In the genomic region with DNA sequence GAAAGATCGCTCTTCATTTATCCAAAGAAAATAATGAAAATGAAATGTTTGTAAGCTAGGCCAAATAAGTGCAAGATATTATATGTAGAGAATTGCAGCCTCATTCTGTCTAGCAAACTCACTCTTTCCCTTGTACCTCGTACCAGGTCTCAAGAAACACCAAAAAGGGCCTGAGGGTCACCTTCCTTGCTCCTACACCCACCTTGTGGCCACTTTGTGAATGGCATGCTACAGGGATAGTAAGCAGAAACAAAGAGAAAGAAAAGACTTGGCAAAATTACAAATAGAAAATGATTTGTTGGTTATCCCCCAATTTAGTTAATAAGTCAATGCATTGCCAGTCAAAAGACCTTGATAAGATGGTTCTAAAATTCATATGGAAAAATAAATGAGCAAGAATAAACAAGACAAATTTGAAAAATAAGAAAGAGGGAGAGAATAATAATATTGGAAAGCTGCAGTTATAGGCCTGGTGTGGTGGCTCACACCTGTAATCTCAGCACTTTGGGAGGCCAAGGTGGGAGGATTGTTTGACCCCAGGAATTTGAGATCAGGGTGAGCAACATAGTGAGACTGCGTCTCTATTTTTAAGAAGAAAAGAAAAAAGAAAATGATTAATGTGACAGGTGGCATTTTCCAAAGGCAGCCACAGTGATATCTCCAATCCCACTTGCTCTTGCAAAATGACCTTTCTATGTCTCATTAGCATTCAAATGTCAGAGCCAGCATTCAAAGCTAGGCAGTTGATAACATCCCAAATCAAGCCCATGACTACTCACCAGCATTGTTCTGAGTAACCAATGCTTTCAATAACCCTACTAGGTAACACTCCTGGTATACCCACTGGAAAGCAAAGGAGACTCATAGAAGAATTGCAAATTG, we compare ENCODE assay signal across 8 cellular contexts. TPM values are rescaled to one million over a fixed set of nuclear protein-coding genes. Genes with fewer than 3 reads are reported as not detected.
A peak's percentile ranks its signal among the peaks of the same experiment; 100 is the strongest.
DNase-seq lines count a peak whose midpoint lies in the region; ATAC-seq, FAIRE-seq and TF ChIP-seq lines count a peak whose summit lies in the region.

No MANE protein-coding gene starts in this region.

- H3K27me3 ChIP-seq in WERI-Rb-1 (ENCODE audit: insufficient read depth, low read depth, severe bottlenecking) (peaks cover 2% of the 10 kb centered on the region), bronchial epithelial cell (ENCODE audit: control insufficient read depth, insufficient read depth, low read length) (no peaks in the 10 kb centered on the region)

- H3K4me3 ChIP-seq in WERI-Rb-1 (ENCODE audit: low read depth, low read length) (no peak overlapping the region), bronchial epithelial cell (ENCODE audit: low read depth, low read length) (no peak overlapping the region)

- H3K9me3 ChIP-seq in WERI-Rb-1 (ENCODE audit: severe bottlenecking) = no peaks in the 10 kb centered on the region

- DNase-seq in G401 (ENCODE audit: low spot score) (peak; percentile 38), NCI-H2171 treated with DMSO at 0.1 percent for 48 hours (lab: John Stamatoyannopoulos, UW) (peak; percentile 70), WERI-Rb-1 (peak; percentile 75), bronchial epithelial cell (ENCODE audit: low read depth) (peak; percentile 55), left kidney (ENCODE audit: low read depth, low spot score) (peak; percentile 85)
- peak; percentile 48 to 78 (median 50) for DNase-seq in stimulated activated CD4-positive, alpha-beta T cell treated with anti-CD3 and anti-CD28 coated beads, TNF-alpha, amount 100 ng/mL, for 48 hours (ENCODE audit: low read depth in 3 of 3)

- H3K36me3 ChIP-seq in WERI-Rb-1 = no peaks in the 10 kb centered on the region
- H3K36me3 ChIP-seq in bronchial epithelial cell (ENCODE audit: control insufficient read depth, insufficient read depth, low read length) = no peaks in the 10 kb centered on the region

- peak; percentile 38 for ATAC-seq in HG02938 (IDR thresholded peaks at IDR 0.05; ENCODE audit: unreplicated experiment)
- ATAC-seq in HG02571 (IDR thresholded peaks at IDR 0.05; ENCODE audit: unreplicated experiment) = no peak

- peak; percentile 80 for TF ChIP-seq CTCF in WERI-Rb-1 (IDR thresholded peaks at IDR 0.05; ENCODE audit: low read depth, low read length)
- TF ChIP-seq CTCF in bronchial epithelial cell (IDR thresholded peaks at IDR 0.05; ENCODE audit: insufficient read depth, low read length, severe bottlenecking) = peak; percentile 67

- FAIRE-seq in bronchial epithelial cell (lab: Jason Lieb, UNC) = no peak

- no peak overlapping the region for H3K27ac ChIP-seq in WERI-Rb-1

- in situ Hi-C loops in G401 (cut with HindIII; ENCODE audit: low sequenced_read_pairs) = no loop called here

RNA-seq across cellular contexts. Expression of gene BMP10, which starts 38.8 kb away (rescaled TPM):
- not detected in 2 replicates for total RNA-seq in G401 (2014; rRNA removed; shearing (Covaris generic))
- not detected in 2 replicates for total RNA-seq in bronchial epithelial cell

RNA-seq across cellular contexts. Expression of gene GKN2, which starts 42.7 kb away (rescaled TPM):
- not detected in 2 replicates for total RNA-seq in G401 (2014; rRNA removed; shearing (Covaris generic))
- not detected in 2 replicates for total RNA-seq in bronchial epithelial cell
